ENCODE assay signal across 15 cellular contexts in genomic region chr7:127377425-127377824, GRCh38. TPM values are rescaled to one million over a fixed set of nuclear protein-coding genes. Genes with fewer than 3 reads are reported as not detected.
DNase-seq lines count a peak whose midpoint lies in the region; ATAC-seq and TF ChIP-seq lines count a peak whose summit lies in the region.
"Had no signal": no experiment of that assay in that cellular context is flagged by ENCODE, and none has a peak within 500 bp of the region (broad histone marks: within the 10 kb centered on the region; RNA-seq: fewer than 3 reads in every experiment).

No MANE protein-coding gene starts in this region.

- no peaks in the 10 kb centered on the region for H3K9me2 ChIP-seq in Loucy (replicated peaks; ENCODE audit: low read depth, low read length)

- peak overlapping the region; percentile 15 for H3K4me2 ChIP-seq in Loucy (ENCODE audit: low read depth, low read length, poor library complexity, severe bottlenecking)
- H3K4me2 ChIP-seq: BLaER1 treated with 17β-estradiol and CSF1 and Interleukin-3, amounts not matched to agents 10 nM and 100 nM had no signal

- H3F3A ChIP-seq in Loucy (ENCODE audit: low read depth), result no peaks in the 10 kb centered on the region

- no peak overlapping the region for H3K27ac Mint-ChIP-seq in CD4-positive, CD25-positive, alpha-beta regulatory T cell
- H3K27ac Mint-ChIP-seq in memory B cell (peak overlapping the region; percentile 57), progenitor cell of endocrine pancreas (peak overlapping the region; percentile 39)

- peaks cover 37 to 72% (median 62%) of the 10 kb centered on the region in 4 donors for H3K4me1 Mint-ChIP-seq in CD4-positive, CD25-positive, alpha-beta regulatory T cell
- H3K4me1 Mint-ChIP-seq in memory B cell (peaks cover 23% of the 10 kb centered on the region), progenitor cell of endocrine pancreas (ENCODE audit: low read depth) (peaks cover 7% of the 10 kb centered on the region)

- H3K36me3 Mint-ChIP-seq in CD4-positive, CD25-positive, alpha-beta regulatory T cell, result peaks cover 23% of the 10 kb centered on the region
- H3K36me3 Mint-ChIP-seq in memory B cell (peaks cover 28% of the 10 kb centered on the region), progenitor cell of endocrine pancreas (ENCODE audit: insufficient read depth) (peaks cover 11% of the 10 kb centered on the region)

- no peaks in the 10 kb centered on the region for H3K9me3 ChIP-seq in CD4-positive, CD25-positive, alpha-beta regulatory T cell (ENCODE audit: control insufficient read depth in 2 of 2, low read length in 2 of 2)
- no peaks in the 10 kb centered on the region for H3K9me3 ChIP-seq in Loucy (ENCODE audit: insufficient read depth, low read depth, low read length)
- no peaks in the 10 kb centered on the region for H3K9me3 ChIP-seq in left ventricle myocardium inferior (replicated peaks)
- H3K9me3 ChIP-seq in tibial nerve, result no peaks in the 10 kb centered on the region
- H3K9me3 ChIP-seq: BLaER1 treated with 17β-estradiol and CSF1 and Interleukin-3, amounts not matched to agents 10 nM and 100 nM; HAP-1 had no signal

- DNase-seq in CD4-positive, CD25-positive, alpha-beta regulatory T cell, result no peak
- no peak for DNase-seq in memory B cell (ENCODE audit: low spot score in 2 of 2)
- no peak for DNase-seq in progenitor cell of endocrine pancreas (ENCODE audit: low spot score, unreplicated experiment)
- DNase-seq in left ventricle myocardium inferior, result no peak
- DNase-seq in tibial nerve (ENCODE audit: low spot score in 2 of 2), result no peak
- DNase-seq: ACHN; CD4-positive, alpha-beta memory T cell; COR-L47; DMS153; DMS79 treated with DMSO at 0.1 percent for 48 hours; EL had no signal

- H3K4me3 Mint-ChIP-seq in CD4-positive, CD25-positive, alpha-beta regulatory T cell, result peak overlapping the region in 2 of 4 donors; percentile 21 to 65
- H3K4me3 Mint-ChIP-seq in memory B cell (no peak overlapping the region), progenitor cell of endocrine pancreas (ENCODE audit: low read depth) (no peak overlapping the region)

- 40 to 45% methylated on average over 1 of the region's 1 CpG for WGBS in tibial nerve, 2 donors

- H3K27me3 Mint-ChIP-seq in CD4-positive, CD25-positive, alpha-beta regulatory T cell, result no peaks in the 10 kb centered on the region
- H3K27me3 Mint-ChIP-seq in memory B cell (no peaks in the 10 kb centered on the region), progenitor cell of endocrine pancreas (no peaks in the 10 kb centered on the region)
- H3K27me3 Mint-ChIP-seq: CD4-positive, alpha-beta memory T cell had no signal

- H2AFZ ChIP-seq in Loucy (ENCODE audit: low read length), result no peak overlapping the region

- H3K9me3 Mint-ChIP-seq in CD4-positive, CD25-positive, alpha-beta regulatory T cell, result no peaks in the 10 kb centered on the region
- H3K9me3 Mint-ChIP-seq in memory B cell (no peaks in the 10 kb centered on the region), progenitor cell of endocrine pancreas (ENCODE audit: low read depth) (no peaks in the 10 kb centered on the region)
- H3K9me3 Mint-ChIP-seq: CD4-positive, alpha-beta memory T cell had no signal

- H3K4me1 ChIP-seq in CD4-positive, CD25-positive, alpha-beta regulatory T cell (ENCODE audit: control insufficient read depth, insufficient read depth, low read length, poor library complexity, severe bottlenecking), result peaks cover 35% of the 10 kb centered on the region
- H3K4me1 ChIP-seq in Loucy (ENCODE audit: insufficient read depth, low read length, poor library complexity, severe bottlenecking) (peaks cover 5% of the 10 kb centered on the region), left ventricle myocardium inferior (peaks cover 25% of the 10 kb centered on the region), tibial nerve (peaks cover 0 to 34% (median 0%) of the 10 kb centered on the region in 4 donors)

- no peak for TF ChIP-seq CTCF in Loucy (conservative IDR thresholded peaks at IDR 0.05; ENCODE audit: low read length)
- no peak for TF ChIP-seq CTCF in progenitor cell of endocrine pancreas (IDR thresholded peaks at IDR 0.05; ENCODE audit: unreplicated experiment)
- TF ChIP-seq CTCF in left ventricle myocardium inferior (IDR thresholded peaks at IDR 0.05; ENCODE audit: borderline replicate concordance), result no peak
- no peak for TF ChIP-seq CTCF in tibial nerve (IDR thresholded peaks at IDR 0.05)

- TF ChIP-seq EP300 in tibial nerve (IDR thresholded peaks at IDR 0.05), result no peak

- no peaks in the 10 kb centered on the region for H3K27me3 ChIP-seq in CD4-positive, CD25-positive, alpha-beta regulatory T cell (ENCODE audit: control insufficient read depth, insufficient read depth, low read length)
- H3K27me3 ChIP-seq in Loucy (ENCODE audit: insufficient read depth, low read length, poor library complexity, severe bottlenecking) (no peaks in the 10 kb centered on the region), left ventricle myocardium inferior (ENCODE audit: low read depth) (no peaks in the 10 kb centered on the region), tibial nerve (no peaks in the 10 kb centered on the region)
- H3K27me3 ChIP-seq: BLaER1 treated with 17β-estradiol and CSF1 and Interleukin-3, amounts not matched to agents 10 nM and 100 nM had no signal

- intact Hi-C loops in left ventricle myocardium inferior (cut with micrococcal nuclease), result no loop called here

- peaks cover 78% of the 10 kb centered on the region for H3K79me2 ChIP-seq in Loucy (ENCODE audit: insufficient read depth, low read length)

- no peak for TF ChIP-seq POLR2A in tibial nerve (IDR thresholded peaks at IDR 0.05)

- no peak overlapping the region for H3K9ac ChIP-seq in Loucy (ENCODE audit: low read depth, low read length, poor library complexity, severe bottlenecking)
- H3K9ac ChIP-seq: BLaER1 treated with 17β-estradiol and CSF1 and Interleukin-3, amounts not matched to agents 10 nM and 100 nM had no signal

- H3K4me3 ChIP-seq in CD4-positive, CD25-positive, alpha-beta regulatory T cell (ENCODE audit: low read depth, low read length), result peak overlapping the region; percentile 14
- H3K4me3 ChIP-seq in Loucy (ENCODE audit: low read length, poor library complexity, severe bottlenecking) (no peak overlapping the region), left ventricle myocardium inferior (no peak overlapping the region), tibial nerve (no peak overlapping the region)
- H3K4me3 ChIP-seq: BLaER1 treated with 17β-estradiol and CSF1 and Interleukin-3, amounts not matched to agents 10 nM and 100 nM; HAP-1 had no signal

- peaks cover 89% of the 10 kb centered on the region for H4K20me1 ChIP-seq in Loucy (ENCODE audit: insufficient read depth, low read length, poor library complexity, severe bottlenecking)

- H3K36me3 ChIP-seq in CD4-positive, CD25-positive, alpha-beta regulatory T cell (ENCODE audit: control insufficient read depth, insufficient read depth, low read length), result peaks cover 51% of the 10 kb centered on the region
- H3K36me3 ChIP-seq in Loucy (ENCODE audit: insufficient read depth, low read length), result peaks cover 62% of the 10 kb centered on the region
- H3K36me3 ChIP-seq in left ventricle myocardium inferior, result peaks cover 45% of the 10 kb centered on the region
- H3K36me3 ChIP-seq in tibial nerve, result peaks cover 0 to 28% (median 0%) of the 10 kb centered on the region in 3 donors

- no peak overlapping the region for H3K27ac ChIP-seq in CD4-positive, CD25-positive, alpha-beta regulatory T cell (ENCODE audit: insufficient read depth, low read length, poor library complexity, severe bottlenecking)
- H3K27ac ChIP-seq in left ventricle myocardium inferior (replicated peaks) (no peak overlapping the region), tibial nerve (no peak overlapping the region)
- H3K27ac ChIP-seq: BLaER1 treated with 17β-estradiol and CSF1 and Interleukin-3, amounts not matched to agents 10 nM and 100 nM had no signal

- no peak for ATAC-seq in CD4-positive, CD25-positive, alpha-beta regulatory T cell (ENCODE audit: low read depth in 2 of 2)
- no peak for ATAC-seq in memory B cell (ENCODE audit: low read depth)
- ATAC-seq in GM19395 (IDR thresholded peaks at IDR 0.05; ENCODE audit: unreplicated experiment), result no peak

RNA-seq across cellular contexts. Expression of gene ZNF800, which starts 15.1 kb away (rescaled TPM):
- 81.0 TPM for total RNA-seq in CD4-positive, CD25-positive, alpha-beta regulatory T cell
- polyA plus RNA-seq in CD4-positive, CD25-positive, alpha-beta regulatory T cell, result 10 to 100 TPM; 44.8 to 59.5 (median 51.0) TPM
- total RNA-seq in progenitor cell of endocrine pancreas (27.5 and 28.2 TPM in 2 replicates), left ventricle myocardium inferior (17.3 TPM), tibial nerve (10 to 100 TPM; 27.3 to 50.0 (median 33.9) TPM)

Comparison
In these comparisons a context has a peak if more than half of its experiments do, and no peak if none do; other contexts are left out.
1. H3K27ac Mint-ChIP-seq: peak in memory B cell (single experiment) and progenitor cell of endocrine pancreas (single experiment); none in CD4-positive, CD25-positive, alpha-beta regulatory T cell (0 of 3).